ENCODE assay signal across 9 cellular contexts in the genomic region with DNA sequence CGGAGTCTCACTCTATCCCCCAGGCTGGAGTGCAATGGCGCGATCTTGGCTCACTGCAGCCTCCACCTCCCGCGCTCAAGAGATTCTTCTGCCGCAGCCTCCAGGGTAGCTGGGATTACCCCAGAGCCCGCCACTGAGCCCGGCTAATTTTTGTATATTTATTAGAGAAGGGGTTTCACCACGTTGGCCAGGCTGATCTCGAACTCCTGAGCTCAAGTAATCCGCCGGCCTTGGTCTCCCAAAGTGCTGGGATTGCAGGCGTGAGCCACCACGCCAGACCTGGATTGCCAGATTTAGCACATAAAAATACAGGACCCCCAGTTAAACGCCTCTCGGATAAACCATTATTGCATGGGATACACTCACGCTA. TPM values are rescaled to one million over a fixed set of nuclear protein-coding genes. Genes with fewer than 3 reads are reported as not detected.
DNase-seq lines count a peak whose midpoint lies in the region; ATAC-seq and TF ChIP-seq lines count a peak whose summit lies in the region.
"Had no signal": no experiment of that assay in that cellular context is flagged by ENCODE, and none has a peak within 500 bp of the region (broad histone marks: within the 10 kb centered on the region; RNA-seq: fewer than 3 reads in every experiment).

No MANE protein-coding gene starts in this region.

- H3K36me3 ChIP-seq in fibroblast of lung (ENCODE audit: control insufficient read depth, insufficient read depth, low read length): peaks cover 7% of the 10 kb centered on the region

- ATAC-seq in SK-N-SH treated with all-trans-retinoic acid at 6 μM for 48 hours (peak; percentile 11; the same call in 2 of the 3 replicates), sciatic nerve (no peak), GM21423 (IDR thresholded peaks at IDR 0.05; ENCODE audit: unreplicated experiment) (no peak), left colon (no peak)

- peaks cover 2% of the 10 kb centered on the region for H3K4me1 ChIP-seq in fibroblast of lung (ENCODE audit: control insufficient read depth, extremely low read depth, insufficient read depth, low read length)

- H3K79me2 ChIP-seq in fibroblast of lung (ENCODE audit: control insufficient read depth, insufficient read depth, low read length): peaks cover 11% of the 10 kb centered on the region

- DNase-seq in GM12865 (ENCODE audit: low read depth): no peak
- no peak for DNase-seq in fibroblast of lung (ENCODE audit: low read depth in 2 of 2)
- peak; percentile 58 for DNase-seq in sciatic nerve (ENCODE audit: low spot score)
- DNase-seq in stimulated activated naive CD4-positive, alpha-beta T cell treated with Interleukin-2 at 50 U/mL for 16 hours (lab: John Stamatoyannopoulos, UW): no peak
- no peak for DNase-seq in activated effector memory CD4-positive, alpha-beta T cell treated with Interleukin-2 at 50 U/mL for 16 hours
- DNase-seq in left colon: no peak

- H3K27ac ChIP-seq in fibroblast of lung (ENCODE audit: insufficient read depth, low read length): no peak overlapping the region

- intact Hi-C loops in sciatic nerve (cut with DNase I) (no loop called here), left colon (cut with DNase I, micrococcal nuclease) (loop anchor here in 1 of 2 donors (5.0 kb wide), 1 partner anchor 200 kb away; the partner anchor contains the start of genes ANKIB1 and KRIT1)

- no peaks in the 10 kb centered on the region for H4K20me1 ChIP-seq in fibroblast of lung (ENCODE audit: control insufficient read depth, extremely low read depth, insufficient read depth, low read length)

- no peak overlapping the region for H3K9ac ChIP-seq in fibroblast of lung (ENCODE audit: insufficient read depth, low read length)

- TF ChIP-seq CTCF in GM12865 (IDR thresholded peaks at IDR 0.05; ENCODE audit: insufficient read depth, low read depth, low read length, missing control alignments): no peak
- no peak for TF ChIP-seq CTCF in fibroblast of lung (conservative IDR thresholded peaks at IDR 0.05 in 1 of 2, IDR thresholded peaks at IDR 0.05 in 1 of 2; ENCODE audit: low read depth in 1 of 2, low read length in 2 of 2)

- peak overlapping the region; percentile 63 for H2AFZ ChIP-seq in fibroblast of lung (ENCODE audit: low read length)

- H3K4me3 ChIP-seq in GM12865 (ENCODE audit: low read depth, low read length) (peak overlapping the region; percentile 81), fibroblast of lung (replicated peaks in 1 of 4; ENCODE audit: control extremely low read depth in 1 of 4, insufficient read depth in 1 of 4, low read depth in 3 of 4, low read length in 4 of 4) (no peak overlapping the region)

- no peaks in the 10 kb centered on the region for H3K9me3 ChIP-seq in fibroblast of lung (ENCODE audit: control insufficient read depth, insufficient read depth, low read depth, low read length)

- peaks cover 5% of the 10 kb centered on the region for H3K27me3 ChIP-seq in fibroblast of lung (ENCODE audit: control insufficient read depth, insufficient read depth, low read length)

- no peak overlapping the region for H3K4me2 ChIP-seq in fibroblast of lung (ENCODE audit: extremely low read depth, insufficient read depth, low read length)

TF ChIP-seq in SK-N-SH treated with all-trans-retinoic acid at 6 μM for 48 hours, 23 proteins besides CTCF, POLR2A, EP300 and RAD21:
- TF ChIP-seq TOX (CRISPR knock-in tag; IDR thresholded peaks at IDR 0.05; ENCODE audit: borderline replicate concordance): no peak
- TF ChIP-seq SNAI2 (CRISPR knock-in tag; IDR thresholded peaks at IDR 0.05): no peak
- no peak for TF ChIP-seq PATZ1 (CRISPR knock-in tag; IDR thresholded peaks at IDR 0.05; ENCODE audit: borderline replicate concordance)
- TF ChIP-seq RARB (CRISPR knock-in tag; IDR thresholded peaks at IDR 0.05): no peak
- TF ChIP-seq PPARA (CRISPR knock-in tag; IDR thresholded peaks at IDR 0.05; ENCODE audit: borderline replicate concordance): no peak
- no peak for TF ChIP-seq TCF4 (CRISPR knock-in tag; IDR thresholded peaks at IDR 0.05; ENCODE audit: borderline replicate concordance)
- no peak for TF ChIP-seq ZNF8 (CRISPR knock-in tag; IDR thresholded peaks at IDR 0.05)
- TF ChIP-seq ESRRG (CRISPR knock-in tag; IDR thresholded peaks at IDR 0.05): no peak
- TF ChIP-seq ZFP3 (CRISPR knock-in tag; IDR thresholded peaks at IDR 0.05): no peak

RNA-seq across cellular contexts. Expression of gene GATAD1, which starts 0.4 kb away (rescaled TPM):
- total RNA-seq in fibroblast of lung (25.9 and 32.4 TPM in 2 replicates), sciatic nerve (52.0 TPM), left colon (10 to 100 TPM; 29.7 to 34.3 TPM)
- 21.7 and 32.1 TPM in 2 replicates for polyA plus RNA-seq in fibroblast of lung
- polyA plus RNA-seq in fibroblast of lung (2012): 11.7 and 17.9 TPM in 2 replicates
- polyA minus RNA-seq in fibroblast of lung (ENCODE audit: low replicate concordance): 3.6 and 3.8 TPM in 2 replicates

RNA-seq across cellular contexts. Expression of gene ERVW-1, which starts 30.9 kb away (rescaled TPM):
- total RNA-seq in fibroblast of lung (not detected in 2 replicates), sciatic nerve (0.22 TPM), left colon (not detected)
- not detected in 2 replicates for polyA plus RNA-seq in fibroblast of lung
- polyA plus RNA-seq in fibroblast of lung (2012): 0.08 TPM in 1 of 2 replicates, not detected in the other
- not detected in 2 replicates for polyA minus RNA-seq in fibroblast of lung (ENCODE audit: low replicate concordance)
- total RNA-seq: fibroblast of villous mesenchyme had no signal
